Comparison of ENCODE assay signal across 22 cellular contexts in the genomic region with DNA sequence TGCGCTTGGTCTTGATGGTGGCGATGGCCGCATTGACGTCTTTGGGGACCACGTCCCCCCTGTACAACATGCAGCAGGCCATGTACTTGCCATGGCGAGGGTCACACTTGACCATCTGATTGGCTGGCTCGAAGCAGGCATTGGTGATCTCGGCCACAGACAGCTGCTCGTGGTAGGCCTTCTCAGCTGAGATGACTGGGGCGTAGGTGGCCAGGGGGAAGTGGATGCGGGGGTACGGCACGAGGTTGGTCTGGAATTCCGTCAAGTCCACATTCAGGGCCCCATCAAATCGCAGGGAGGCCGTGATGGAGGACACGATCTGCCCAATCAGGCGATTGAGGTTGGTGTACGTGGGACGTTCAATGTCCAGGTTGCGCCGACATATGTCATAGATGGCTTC. TPM values are rescaled to one million over a fixed set of nuclear protein-coding genes. Genes with fewer than 3 reads are reported as not detected.
"Had no signal": no experiment of that assay in that cellular context is flagged by ENCODE, and none has a peak within 500 bp of the region (broad histone marks: within the 10 kb centered on the region; RNA-seq: fewer than 3 reads in every experiment).

No MANE protein-coding gene starts in this region.

RNA-seq across cellular contexts. Expression of gene TUBA3E, which starts 4.4 kb away (rescaled TPM):
- total RNA-seq: activated CD4-positive, alpha-beta memory T cell treated with anti-CD3 and anti-CD28 coated beads, Interleukin-2, amount 10 ng/mL, durations not matched to agents 7 days and 5 days; activated CD4-positive, alpha-beta T cell treated with anti-CD3 and anti-CD28 coated beads for 36 hours; activated CD4-positive, alpha-beta T cell treated with anti-CD3 and anti-CD28 coated beads, Interleukin-2, amount 10 ng/mL, durations not matched to agents 7 days and 5 days; activated CD8-positive, alpha-beta memory T cell treated with anti-CD3 and anti-CD28 coated beads for 36 hours; activated CD8-positive, alpha-beta T cell treated with anti-CD3 and anti-CD28 coated beads, Interleukin-2, amount 10 ng/mL, durations not matched to agents 7 days and 5 days; activated naive CD4-positive, alpha-beta T cell treated with anti-CD3 and anti-CD28 coated beads for 36 hours; activated naive CD4-positive, alpha-beta T cell treated with anti-CD3 and anti-CD28 coated beads, Interleukin-2, amount 50 U/mL, for 72 hours; activated naive CD8-positive, alpha-beta T cell treated with anti-CD3 and anti-CD28 coated beads for 36 hours; activated T-cell treated with anti-CD3 and anti-CD28 coated beads, Interleukin-2, amount 50 U/mL, for 4 hours; activated T-cell treated with anti-CD3 and anti-CD28 coated beads, Interleukin-2, amount 50 U/mL, for 72 hours; activated T-helper 1 cell treated with anti-CD3 and anti-CD28 coated beads, Interleukin-12 subunit alpha, Interleukin-12 subunit beta, Interleukin-2, Interleukin-4 antibody, amounts not matched to agents 30 ng/mL and 10 ng/mL and 1 ng/mL, durations not matched to agents 14 hours and 24 hours and 36 hours; activated T-helper 17 cell treated with anti-CD3 and anti-CD28 coated beads, Interleukin-2, amount 50 U/mL, for 72 hours; adrenal gland; aorta; astrocyte; body of pancreas; breast epithelium; T-cell; T-helper 1 cell treated with Interleukin-12 subunit alpha and Interleukin-12 subunit beta and Interleukin-4 antibody, amounts not matched to agents 30 ng/mL and 1 ng/mL, for 36 hours; T-helper 17 cell; T-helper 2 cell treated with Interferon-gamma antibody and Interleukin-4, amounts not matched to agents 100 ng/mL and 5 ng/mL, for 36 hours; WTC11 had no signal
- polyA plus RNA-seq: adrenal gland had no signal
